31 cellular contexts compared by ENCODE assay signal in genomic region chr18:260547-260946, GRCh38.
"Had no signal": no experiment of that assay in that cellular context is flagged by ENCODE, and none has a peak within 500 bp of the region (broad histone marks: within the 10 kb centered on the region; RNA-seq: fewer than 3 reads in every experiment).

No MANE protein-coding gene starts in this region.

- H3K27me3 ChIP-seq: adrenal gland, body of pancreas, brain microvascular endothelial cell, breast epithelium had no signal

- H3K27ac ChIP-seq: adrenal gland, body of pancreas, brain microvascular endothelial cell, breast epithelium, VCaP had no signal

- ATAC-seq: activated CD8-positive, alpha-beta T cell treated with anti-CD3 and anti-CD28 coated beads for 36 hours; activated naive CD4-positive, alpha-beta T cell treated with anti-CD3 and anti-CD28 coated beads, Interleukin-2, amount 50 U/mL, for 72 hours; activated T-cell treated with anti-CD3 and anti-CD28 coated beads, Interleukin-2, amount 50 U/mL, for 4 hours; activated T-cell treated with anti-CD3 and anti-CD28 coated beads, Interleukin-2, amount 50 U/mL, for 72 hours; activated T-helper 17 cell treated with anti-CD3 and anti-CD28 coated beads, Interleukin-2, amount 50 U/mL, for 72 hours; body of pancreas had no signal

- H3K36me3 ChIP-seq: breast epithelium had no signal

- DNase-seq: activated B cell treated with CpG ODN at 0.5 μM for 24 hours; activated CD4-positive, alpha-beta memory T cell treated with anti-CD3 and anti-CD28 coated beads for 36 hours; activated CD4-positive, alpha-beta T cell treated with anti-CD3 and anti-CD28 coated beads for 4 hours; activated CD4-positive, alpha-beta T cell treated with anti-CD3 and anti-CD28 coated beads, Interleukin-2, amount 10 ng/mL, durations not matched to agents 24 days and 14 days; activated CD4-positive, alpha-beta T cell treated with anti-CD3 and anti-CD28 coated beads, Interleukin-2, amount 50 U/mL, for 1 hour; activated CD4-positive, alpha-beta T cell treated with anti-CD3 and anti-CD28 coated beads, Interleukin-2, amount 50 U/mL, for 4 hours; activated CD4-positive, CD25-positive, alpha-beta regulatory T cell treated with anti-CD3 and anti-CD28 coated beads, Interleukin-2, amount 50 U/mL, for 72 hours; activated CD8-positive, alpha-beta memory T cell treated with anti-CD3 and anti-CD28 coated beads, Interleukin-2, amount 50 U/mL, for 4 hours; activated CD8-positive, alpha-beta T cell treated with anti-CD3 and anti-CD28 coated beads for 36 hours; activated effector memory CD4-positive, alpha-beta T cell treated with anti-CD3 and anti-CD28 coated beads, Interleukin-2, amount 50 U/mL, for 16 hours; activated gamma-delta T cell treated with Interleukin-2 at 50 U/mL for 16 hours; activated naive CD4-positive, alpha-beta T cell; activated naive CD4-positive, alpha-beta T cell treated with anti-CD3 and anti-CD28 coated beads for 36 hours; activated naive CD4-positive, alpha-beta T cell treated with anti-CD3 and anti-CD28 coated beads, Interleukin-2, amount 50 U/mL, for 16 hours; activated naive CD8-positive, alpha-beta T cell treated with anti-CD3 and anti-CD28 coated beads for 36 hours; activated T-cell treated with anti-CD3 and anti-CD28 coated beads for 4 hours; activated T-cell treated with anti-CD3 and anti-CD28 coated beads, Interleukin-2, amount 50 U/mL, for 1 hour; activated T-cell treated with anti-CD3 and anti-CD28 coated beads, Interleukin-2, amount 50 U/mL, for 4 hours; activated T-cell treated with anti-CD3 and anti-CD28 coated beads, Interleukin-2, amount 50 U/mL, for 72 hours; adrenal gland; amniotic stem cell; aorta; body of pancreas; brain microvascular endothelial cell; central memory CD4-positive, alpha-beta T cell; T-helper 2 cell; T-helper 9 cell had no signal

- H3K4me1 ChIP-seq: adrenal gland, body of pancreas, breast epithelium had no signal

- H3K9me3 ChIP-seq: adrenal gland, body of pancreas, breast epithelium had no signal

- H3K4me3 ChIP-seq: adrenal gland, body of pancreas, breast epithelium had no signal
